21 cellular contexts compared by ENCODE assay signal in the genomic region with DNA sequence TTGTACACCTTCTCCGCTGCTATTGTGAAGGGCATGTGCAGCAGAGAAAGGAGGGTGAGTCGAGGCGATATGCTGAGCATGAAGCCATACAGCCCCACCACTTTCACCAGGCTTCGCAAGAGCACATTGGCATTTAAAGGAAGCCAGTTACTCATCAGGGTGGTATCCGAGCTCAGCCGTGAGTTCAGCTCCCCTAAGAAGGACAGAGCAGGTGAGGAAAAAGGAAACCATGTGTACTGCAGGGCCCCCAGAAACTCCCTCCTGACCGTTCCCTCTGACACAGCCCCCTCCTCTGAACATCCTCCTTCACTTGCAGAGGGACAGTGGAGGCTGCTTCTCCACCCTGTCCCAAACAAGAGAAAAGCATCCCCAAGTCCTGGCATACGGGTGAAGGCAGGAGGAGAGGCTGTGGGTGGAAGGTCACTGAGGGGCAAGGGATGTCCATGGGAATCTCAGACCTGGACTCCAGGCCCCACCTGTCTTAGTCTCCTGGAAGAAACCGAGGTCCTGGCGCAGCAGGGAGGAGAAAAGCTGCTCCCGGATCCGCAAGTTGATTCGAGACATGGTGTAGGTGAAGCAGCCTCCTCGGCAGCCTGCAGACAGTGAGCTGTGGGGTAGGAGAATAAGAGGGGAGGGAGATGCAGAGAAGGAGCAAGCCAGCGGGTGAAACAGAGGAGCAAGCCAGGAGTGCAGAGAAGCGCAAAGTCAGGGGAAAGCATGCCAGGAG. TPM values are rescaled to one million over a fixed set of nuclear protein-coding genes. Genes with fewer than 3 reads are reported as not detected.
DNase-seq lines count a peak whose midpoint lies in the region; ATAC-seq and TF ChIP-seq lines count a peak whose summit lies in the region.
"Had no signal": no experiment of that assay in that cellular context is flagged by ENCODE, and none has a peak within 500 bp of the region (broad histone marks: within the 10 kb centered on the region; RNA-seq: fewer than 3 reads in every experiment).

No MANE protein-coding gene starts in this region.

- H3K4ac ChIP-seq in neuronal stem cell (ENCODE audit: low read length), result no peak overlapping the region

- no CpG with 5 or more reads among the region's 16 CpGs for WGBS in neuronal stem cell (ENCODE audit: extremely low coverage in 2 of 2, insufficient read length in 2 of 2, insufficient replicate concordance in 1 of 2), 2 donors

- H2AK5ac ChIP-seq in neuronal stem cell (ENCODE audit: low read depth, low read length), result no peak overlapping the region

- no peak for TF ChIP-seq CTCF in Loucy (conservative IDR thresholded peaks at IDR 0.05; ENCODE audit: low read length)
- no peak for TF ChIP-seq CTCF in lower lobe of right lung (IDR thresholded peaks at IDR 0.05)
- TF ChIP-seq CTCF in PC-9 (conservative IDR thresholded peaks at IDR 0.05), result no peak

- no peaks in the 10 kb centered on the region for H3K9me2 ChIP-seq in Loucy (replicated peaks; ENCODE audit: low read depth, low read length)
- no peaks in the 10 kb centered on the region for H3K9me2 ChIP-seq in PC-9 (ENCODE audit: insufficient read depth)

- CTCF ChIA-PET in PC-9 (lab: Charles Lee), result no interaction called here

- H3K9ac ChIP-seq in Loucy (ENCODE audit: low read depth, low read length, poor library complexity, severe bottlenecking) (peak overlapping the region; percentile 100), neuronal stem cell (ENCODE audit: low read depth, low read length, poor library complexity) (no peak overlapping the region)
- H3K9ac ChIP-seq: BLaER1 treated with 17β-estradiol and CSF1 and Interleukin-3, amounts not matched to agents 10 nM and 100 nM had no signal

- H3K27me3 ChIP-seq in Loucy (ENCODE audit: insufficient read depth, low read length, poor library complexity, severe bottlenecking) (no peaks in the 10 kb centered on the region), lower lobe of right lung (ENCODE audit: low read depth) (no peaks in the 10 kb centered on the region), neuronal stem cell (ENCODE audit: control insufficient read depth in 3 of 3, insufficient read depth in 3 of 3, low read depth in 1 of 3, low read length in 3 of 3) (peaks cover 0 to 10% (median 0%) of the 10 kb centered on the region in 3 experiments), PC-9 (ENCODE audit: insufficient read depth, low read depth) (no peaks in the 10 kb centered on the region)
- H3K27me3 ChIP-seq: BLaER1 treated with 17β-estradiol and CSF1 and Interleukin-3, amounts not matched to agents 10 nM and 100 nM; heart right ventricle; suprapubic skin; uterus had no signal

- no peak overlapping the region for H3K23ac ChIP-seq in neuronal stem cell (ENCODE audit: low read depth, low read length, poor library complexity)

- no peak overlapping the region for H3K18ac ChIP-seq in neuronal stem cell (ENCODE audit: low read length)

- no peaks in the 10 kb centered on the region for H3K27me3 Mint-ChIP-seq in activated T-cell treated with anti-CD3 and anti-CD28 coated beads, Interleukin-2, amount 50 U/mL, for 24 hours
- H3K27me3 Mint-ChIP-seq in activated naive CD8-positive, alpha-beta T cell treated with anti-CD3 and anti-CD28 coated beads, Interleukin-2, amount 50 U/mL, for 24 hours, result no peaks in the 10 kb centered on the region

- DNase-seq in activated T-cell treated with anti-CD3 and anti-CD28 coated beads, Interleukin-2, amount 50 U/mL, for 24 hours, result no peak
- DNase-seq in activated T-cell treated with anti-CD3 and anti-CD28 coated beads, Interleukin-2, amount 50 U/mL, for 1 hour, result no peak
- DNase-seq in activated naive CD8-positive, alpha-beta T cell treated with anti-CD3 and anti-CD28 coated beads, Interleukin-2, amount 50 U/mL, for 24 hours, result no peak
- DNase-seq in posterior vena cava (ENCODE audit: low spot score) (peak; percentile 58), lower lobe of right lung (no peak), neuronal stem cell (ENCODE audit: low spot score) (no peak), PC-9 (no peak)
- DNase-seq: activated CD4-positive, alpha-beta T cell treated with anti-CD3 and anti-CD28 coated beads for 1 hour; dermis blood vessel endothelial cell; DMS 273 treated with DMSO at 0.1 percent for 48 hours; heart right ventricle; NCI-H1694; NCI-H526 treated with DMSO at 0.1 percent for 48 hours; occipital lobe; uterus had no signal

- no TSS peak for BruUV-seq in PC-9 (replicated peaks; lab: Mats Ljungman, UMichigan)

- no peak overlapping the region for H3K14ac ChIP-seq in neuronal stem cell (ENCODE audit: low read length)

- H3F3A ChIP-seq in Loucy (ENCODE audit: low read depth) (no peaks in the 10 kb centered on the region), PC-9 (ENCODE audit: insufficient read depth, low read depth) (0 out of 2 replicates have a peak, but pooled peaks cover 9% of the 10 kb centered on the region)

- H3K36me3 ChIP-seq in Loucy (ENCODE audit: insufficient read depth, low read length) (peaks cover 11% of the 10 kb centered on the region; the same call in 1 of the 2 replicates), lower lobe of right lung (peaks cover 53% of the 10 kb centered on the region), neuronal stem cell (replicated peaks in 1 of 2; ENCODE audit: control insufficient read depth in 2 of 2, insufficient read depth in 2 of 2, low read length in 2 of 2) (no peaks in the 10 kb centered on the region), PC-9 (ENCODE audit: low read depth) (no peaks in the 10 kb centered on the region)
- H3K36me3 ChIP-seq: uterus had no signal

- H4K20me1 ChIP-seq in Loucy (ENCODE audit: insufficient read depth, low read length, poor library complexity, severe bottlenecking), result no peaks in the 10 kb centered on the region
- H4K20me1 ChIP-seq in PC-9 (ENCODE audit: insufficient read depth), result no peaks in the 10 kb centered on the region

- H3K4me1 ChIP-seq in Loucy (ENCODE audit: insufficient read depth, low read length, poor library complexity, severe bottlenecking) (peaks cover 65% of the 10 kb centered on the region), lower lobe of right lung (peaks cover 26% of the 10 kb centered on the region), neuronal stem cell (ENCODE audit: control insufficient read depth in 2 of 2, insufficient read depth in 1 of 2, low read depth in 1 of 2, low read length in 2 of 2) (peaks cover 0 to 7% of the 10 kb centered on the region in 2 donors), PC-9 (replicated peaks; ENCODE audit: insufficient read depth) (peaks cover 9% of the 10 kb centered on the region)
- H3K4me1 ChIP-seq: uterus had no signal

- no peak overlapping the region for H2AFZ ChIP-seq in Loucy (ENCODE audit: low read length)
- H2AFZ ChIP-seq in neuronal stem cell (ENCODE audit: low read length), result no peak overlapping the region
- no peak overlapping the region for H2AFZ ChIP-seq in PC-9

- H4K91ac ChIP-seq in neuronal stem cell (ENCODE audit: low read depth, low read length, poor library complexity), result no peak overlapping the region

- no peaks in the 10 kb centered on the region for H3K79me1 ChIP-seq in neuronal stem cell (ENCODE audit: low read depth, low read length)

- peak overlapping the region; percentile 82 for H3K4me3 Mint-ChIP-seq in activated T-cell treated with anti-CD3 and anti-CD28 coated beads, Interleukin-2, amount 50 U/mL, for 24 hours
- H3K4me3 Mint-ChIP-seq in activated naive CD8-positive, alpha-beta T cell treated with anti-CD3 and anti-CD28 coated beads, Interleukin-2, amount 50 U/mL, for 24 hours, result peak overlapping the region; percentile 98

- peaks cover 93% of the 10 kb centered on the region for H3K36me3 Mint-ChIP-seq in activated T-cell treated with anti-CD3 and anti-CD28 coated beads, Interleukin-2, amount 50 U/mL, for 24 hours (ENCODE audit: low read depth)
- peaks cover 79% of the 10 kb centered on the region for H3K36me3 Mint-ChIP-seq in activated naive CD8-positive, alpha-beta T cell treated with anti-CD3 and anti-CD28 coated beads, Interleukin-2, amount 50 U/mL, for 24 hours (ENCODE audit: low read depth)

- no peak overlapping the region for H4K8ac ChIP-seq in neuronal stem cell (ENCODE audit: low read depth, low read length)

- H3K79me2 ChIP-seq in Loucy (ENCODE audit: insufficient read depth, low read length) (peaks cover 57% of the 10 kb centered on the region), PC-9 (ENCODE audit: low read depth) (no peaks in the 10 kb centered on the region)

- no peak overlapping the region for H2BK120ac ChIP-seq in neuronal stem cell (ENCODE audit: low read depth, low read length)

- H2BK5ac ChIP-seq in neuronal stem cell (ENCODE audit: low read length), result no peak overlapping the region

- H3K4me3 ChIP-seq in Loucy (ENCODE audit: low read length, poor library complexity, severe bottlenecking) (peak overlapping the region; percentile 90), lower lobe of right lung (no peak overlapping the region), neuronal stem cell (ENCODE audit: low read length in 2 of 2) (no peak overlapping the region), PC-9 (no peak overlapping the region)
- H3K4me3 ChIP-seq: BLaER1 treated with 17β-estradiol and CSF1 and Interleukin-3, amounts not matched to agents 10 nM and 100 nM; heart right ventricle; K562; suprapubic skin; uterus had no signal

- H3K27ac ChIP-seq in lower lobe of right lung (no peak overlapping the region), neuronal stem cell (replicated peaks; ENCODE audit: low read length) (no peak overlapping the region), PC-9 (no peak overlapping the region)
- H3K27ac ChIP-seq: BLaER1 treated with 17β-estradiol and CSF1 and Interleukin-3, amounts not matched to agents 10 nM and 100 nM; heart right ventricle; RWPE1; suprapubic skin; uterus had no signal

- intact Hi-C loops in posterior vena cava (cut with DNase I), result no loop called here
- intact Hi-C loops in lower lobe of right lung (cut with DNase I), result no loop called here
- intact Hi-C loops in PC-9 (cut with micrococcal nuclease; ENCODE audit: unreplicated experiment), result no loop called here

- H3K9me3 ChIP-seq in Loucy (ENCODE audit: insufficient read depth, low read depth, low read length), result no peaks in the 10 kb centered on the region
- no peaks in the 10 kb centered on the region for H3K9me3 ChIP-seq in lower lobe of right lung
- H3K9me3 ChIP-seq in neuronal stem cell (replicated peaks in 1 of 2; ENCODE audit: control insufficient read depth in 2 of 2, insufficient read depth in 1 of 2, low read depth in 1 of 2, low read length in 2 of 2), result peaks cover 0 to 3% of the 10 kb centered on the region in 2 donors
- no peaks in the 10 kb centered on the region for H3K9me3 ChIP-seq in PC-9 (ENCODE audit: insufficient read depth, low read depth)
- H3K9me3 ChIP-seq: BLaER1 treated with 17β-estradiol and CSF1 and Interleukin-3, amounts not matched to agents 10 nM and 100 nM; heart right ventricle; suprapubic skin; uterus had no signal

- H2BK12ac ChIP-seq in neuronal stem cell (ENCODE audit: low read length), result no peak overlapping the region

- H3K9me3 Mint-ChIP-seq in activated T-cell treated with anti-CD3 and anti-CD28 coated beads, Interleukin-2, amount 50 U/mL, for 24 hours, result no peaks in the 10 kb centered on the region
- peaks cover 4% of the 10 kb centered on the region for H3K9me3 Mint-ChIP-seq in activated naive CD8-positive, alpha-beta T cell treated with anti-CD3 and anti-CD28 coated beads, Interleukin-2, amount 50 U/mL, for 24 hours

- POLR2A ChIA-PET in PC-9 (lab: Charles Lee; ENCODE audit: unreplicated experiment), result no interaction called here

- peaks cover 79% of the 10 kb centered on the region for H3K4me1 Mint-ChIP-seq in activated T-cell treated with anti-CD3 and anti-CD28 coated beads, Interleukin-2, amount 50 U/mL, for 24 hours (ENCODE audit: low read depth)
- H3K4me1 Mint-ChIP-seq in activated naive CD8-positive, alpha-beta T cell treated with anti-CD3 and anti-CD28 coated beads, Interleukin-2, amount 50 U/mL, for 24 hours, result peaks cover 74% of the 10 kb centered on the region

- H3K4me2 ChIP-seq in Loucy (ENCODE audit: low read depth, low read length, poor library complexity, severe bottlenecking) (peak overlapping the region; percentile 92), neuronal stem cell (ENCODE audit: insufficient read depth, low read length, poor library complexity, severe bottlenecking) (no peak overlapping the region), PC-9 (no peak overlapping the region)

- H2BK15ac ChIP-seq in neuronal stem cell (ENCODE audit: low read length), result no peak overlapping the region

- peak; percentile 6 for ATAC-seq in activated naive CD8-positive, alpha-beta T cell treated with anti-CD3 and anti-CD28 coated beads, Interleukin-2, amount 50 U/mL, for 24 hours
- ATAC-seq in lower lobe of right lung, result no peak
- ATAC-seq: heart right ventricle, K562, SK-N-SH treated with all-trans-retinoic acid at 6 μM for 48 hours had no signal

- peak overlapping the region; percentile 100 for H3K27ac Mint-ChIP-seq in activated T-cell treated with anti-CD3 and anti-CD28 coated beads, Interleukin-2, amount 50 U/mL, for 24 hours
- H3K27ac Mint-ChIP-seq in activated naive CD8-positive, alpha-beta T cell treated with anti-CD3 and anti-CD28 coated beads, Interleukin-2, amount 50 U/mL, for 24 hours, result peak overlapping the region; percentile 98

RNA-seq across cellular contexts. Expression of a gene that starts 3.2 kb away (rescaled TPM):
- total RNA-seq in posterior vena cava (10 to 100 TPM; 23.3 to 27.4 TPM), lower lobe of right lung (81.8 TPM), PC-9 (2021) (70.6 and 91.2 TPM in 2 replicates)
- polyA plus RNA-seq in neuronal stem cell (2013, experiment 1 of 2), result 1.8 TPM
- polyA plus RNA-seq in neuronal stem cell (2013, experiment 2 of 2), result 2.4 TPM

RNA-seq across cellular contexts. Expression of a gene that starts 8.5 kb away (rescaled TPM):
- total RNA-seq in posterior vena cava, result 10 to 100 TPM; 37.7 to 42.8 TPM
- 103 TPM for total RNA-seq in lower lobe of right lung
- 2.1 TPM for polyA plus RNA-seq in neuronal stem cell (2013, experiment 1 of 2)
- 2.5 TPM for polyA plus RNA-seq in neuronal stem cell (2013, experiment 2 of 2)
- total RNA-seq in PC-9 (2021), result 70.8 and 101 TPM in 2 replicates

RNA-seq across cellular contexts. Expression of a gene that starts 18.2 kb away (rescaled TPM):
- total RNA-seq in posterior vena cava (10 to 100 TPM; 30.2 to 47.3 TPM), lower lobe of right lung (63.9 TPM), PC-9 (2021) (23.1 and 23.4 TPM in 2 replicates)
- 4.4 TPM for polyA plus RNA-seq in neuronal stem cell (2013, experiment 1 of 2)
- polyA plus RNA-seq in neuronal stem cell (2013, experiment 2 of 2), result 4.3 TPM

RNA-seq across cellular contexts. Expression of a gene that starts 18.5 kb away (rescaled TPM):
- total RNA-seq in posterior vena cava, result under 1 TPM; 0.19 to 0.69 TPM
- total RNA-seq in lower lobe of right lung, result 0.95 TPM
- polyA plus RNA-seq in neuronal stem cell (2013, experiment 1 of 2), result 0.04 TPM
- 0.07 TPM for polyA plus RNA-seq in neuronal stem cell (2013, experiment 2 of 2)
- total RNA-seq in PC-9 (2021), result 3.4 and 4.3 TPM in 2 replicates
- total RNA-seq: dermis blood vessel endothelial cell, occipital lobe had no signal

RNA-seq across cellular contexts. Expression of a gene that starts 18.7 kb away (rescaled TPM):
- total RNA-seq in posterior vena cava (10 to 100 TPM; 23.9 to 25.6 TPM), lower lobe of right lung (74.5 TPM), PC-9 (2021) (37.6 and 48.4 TPM in 2 replicates)
- 0.15 TPM for polyA plus RNA-seq in neuronal stem cell (2013, experiment 1 of 2)
- 0.29 TPM for polyA plus RNA-seq in neuronal stem cell (2013, experiment 2 of 2)
